Comparison of ENCODE assay signal across 25 cellular contexts in genomic region chr15:82397817-82398216, GRCh38.
"Had no signal": no experiment of that assay in that cellular context is flagged by ENCODE, and none has a peak within 500 bp of the region (broad histone marks: within the 10 kb centered on the region; RNA-seq: fewer than 3 reads in every experiment).

No MANE protein-coding gene starts in this region.

- FAIRE-seq: endometrium, islet of Langerhans, keratinocyte had no signal

- H3K27ac ChIP-seq: colonic mucosa, epithelial cell of prostate, esophagus squamous epithelium, gastrocnemius medialis, heart right ventricle, left lung, lower lobe of right lung had no signal

- H3K36me3 Mint-ChIP-seq: naive B cell had no signal

- H3K27ac Mint-ChIP-seq: dendritic cell treated with granulocyte-macrophage colony-stimulating factor and Interleukin-4, amounts not matched to agents 40 ng/mL and 50 ng/mL, for 4 days; mesothelial cell of epicardium had no signal

- H3K27me3 Mint-ChIP-seq: dendritic cell treated with granulocyte-macrophage colony-stimulating factor and Interleukin-4, amounts not matched to agents 40 ng/mL and 50 ng/mL, for 4 days; naive B cell had no signal

- H3K36me3 ChIP-seq: colonic mucosa, esophagus squamous epithelium, gastrocnemius medialis, heart right ventricle, left lung, lower lobe of right lung had no signal

- H3K4me3 Mint-ChIP-seq: dendritic cell treated with granulocyte-macrophage colony-stimulating factor and Interleukin-4, amounts not matched to agents 40 ng/mL and 50 ng/mL, for 4 days; mesothelial cell of epicardium had no signal

- H3K9me3 ChIP-seq: colonic mucosa, esophagus squamous epithelium, gastrocnemius medialis, left lung, lower lobe of right lung, mucosa of descending colon had no signal

- H3K9me3 Mint-ChIP-seq: dendritic cell treated with granulocyte-macrophage colony-stimulating factor and Interleukin-4, amounts not matched to agents 40 ng/mL and 50 ng/mL, for 4 days had no signal

- H3K4me3 ChIP-seq: colonic mucosa, esophagus squamous epithelium, gastrocnemius medialis, heart right ventricle, left lung, lower lobe of right lung, mucosa of descending colon had no signal

- DNase-seq: colonic mucosa; cortex of kidney; effector CD8-positive, alpha-beta T cell; esophagus squamous epithelium; foreskin fibroblast; foreskin melanocyte; gastrocnemius medialis; glutamatergic neuron; head of caudate nucleus; heart right ventricle; hippocampal formation; left cardiac atrium; left lung; left ventricle myocardium superior; lower lobe of right lung; mesenchymal stem cell; mucosa of descending colon; naive B cell had no signal

- ATAC-seq: esophagus mucosa, gastrocnemius medialis, heart right ventricle, left cardiac atrium, left lung, left ventricle myocardium superior, lower lobe of right lung, mucosa of descending colon had no signal

- H3K27me3 ChIP-seq: colonic mucosa, esophagus squamous epithelium, gastrocnemius medialis, heart right ventricle, left lung had no signal

- H3K4me1 ChIP-seq: colonic mucosa, esophagus squamous epithelium, gastrocnemius medialis, left lung, lower lobe of right lung had no signal
